ENCODE assay signal across 33 cellular contexts in genomic region chr4:37546586-37546985, GRCh38.
DNase-seq lines count a peak whose midpoint lies in the region; ATAC-seq and TF ChIP-seq lines count a peak whose summit lies in the region.
"Had no signal": no experiment of that assay in that cellular context is flagged by ENCODE, and none has a peak within 500 bp of the region (broad histone marks: within the 10 kb centered on the region; RNA-seq: fewer than 3 reads in every experiment).

No MANE protein-coding gene starts in this region.

- no peaks in the 10 kb centered on the region for H3K4me1 Mint-ChIP-seq in osteocyte (ENCODE audit: unreplicated experiment)
- H3K4me1 Mint-ChIP-seq: B cell; CD14-positive monocyte; CD4-positive, alpha-beta memory T cell; CD4-positive, CD25-positive, alpha-beta regulatory T cell; CD8-positive, alpha-beta memory T cell had no signal

- H2BK5ac ChIP-seq in neuronal stem cell (ENCODE audit: low read length): peak overlapping the region; percentile 24

- no peaks in the 10 kb centered on the region for H3K27me3 ChIP-seq in liver (ENCODE audit: control insufficient read depth in 4 of 4, insufficient read depth in 4 of 4, low read length in 3 of 4)
- H3K27me3 ChIP-seq in right lobe of liver: no peaks in the 10 kb centered on the region
- H3K27me3 ChIP-seq in neuronal stem cell (ENCODE audit: control insufficient read depth in 3 of 3, insufficient read depth in 3 of 3, low read depth in 1 of 3, low read length in 3 of 3): no peaks in the 10 kb centered on the region
- H3K27me3 ChIP-seq: BE2C; BLaER1; BLaER1 treated with 17β-estradiol and CSF1 and Interleukin-3, amounts not matched to agents 10 nM and 100 nM had no signal

- TF ChIP-seq CTCF in liver (IDR thresholded peaks at IDR 0.05; ENCODE audit: low read depth, low read length, missing input control) (no peak), right lobe of liver (IDR thresholded peaks at IDR 0.05) (no peak), osteocyte (IDR thresholded peaks at IDR 0.05) (no peak)

- H2AFZ ChIP-seq in neuronal stem cell (ENCODE audit: low read length): no peak overlapping the region

- H3K27me3 Mint-ChIP-seq in osteocyte (ENCODE audit: unreplicated experiment): no peaks in the 10 kb centered on the region
- H3K27me3 Mint-ChIP-seq: B cell; CD4-positive, alpha-beta T cell; CD8-positive, alpha-beta memory T cell had no signal

- H2BK120ac ChIP-seq in neuronal stem cell (ENCODE audit: low read depth, low read length): no peak overlapping the region

- no peak overlapping the region for H3K4me3 Mint-ChIP-seq in osteocyte (ENCODE audit: unreplicated experiment)
- H3K4me3 Mint-ChIP-seq: B cell; CD14-positive monocyte; CD4-positive, alpha-beta memory T cell; CD4-positive, alpha-beta T cell; CD4-positive, CD25-positive, alpha-beta regulatory T cell; CD8-positive, alpha-beta memory T cell; CD8-positive, alpha-beta T cell had no signal

- no peak overlapping the region for H3K4me2 ChIP-seq in neuronal stem cell (ENCODE audit: insufficient read depth, low read length, poor library complexity, severe bottlenecking)
- H3K4me2 ChIP-seq: A549; BLaER1; BLaER1 treated with 17β-estradiol and CSF1 and Interleukin-3, amounts not matched to agents 10 nM and 100 nM had no signal

- H4K8ac ChIP-seq in neuronal stem cell (ENCODE audit: low read depth, low read length): no peak overlapping the region

- H3K4me3 ChIP-seq in liver (ENCODE audit: low read depth in 1 of 3, low read length in 3 of 3): no peak overlapping the region
- H3K4me3 ChIP-seq in right lobe of liver: no peak overlapping the region
- H3K4me3 ChIP-seq in neuronal stem cell (ENCODE audit: low read length in 2 of 2): no peak overlapping the region
- H3K4me3 ChIP-seq: A549; BLaER1; BLaER1 treated with 17β-estradiol and CSF1 and Interleukin-3, amounts not matched to agents 10 nM and 100 nM had no signal

- H3K23ac ChIP-seq in neuronal stem cell (ENCODE audit: low read depth, low read length, poor library complexity): no peak overlapping the region

- H3K9me3 Mint-ChIP-seq in osteocyte (ENCODE audit: unreplicated experiment): peaks cover 13% of the 10 kb centered on the region

- no peak overlapping the region for H2BK12ac ChIP-seq in neuronal stem cell (ENCODE audit: low read length)

- H3K4ac ChIP-seq in neuronal stem cell (ENCODE audit: low read length): no peak overlapping the region

- no peak overlapping the region for H3K27ac Mint-ChIP-seq in osteocyte (ENCODE audit: unreplicated experiment)
- H3K27ac Mint-ChIP-seq: B cell; CD14-positive monocyte; CD4-positive, alpha-beta memory T cell; CD4-positive, alpha-beta T cell; CD4-positive, CD25-positive, alpha-beta regulatory T cell; CD8-positive, alpha-beta memory T cell; CD8-positive, alpha-beta T cell had no signal

- peaks cover 3 to 14% (median 9%) of the 10 kb centered on the region in 4 donors for H3K4me1 ChIP-seq in liver (ENCODE audit: control insufficient read depth in 4 of 4, insufficient read depth in 4 of 4, low read length in 3 of 4)
- H3K4me1 ChIP-seq in right lobe of liver: peaks cover 0 to 19% (median 0%) of the 10 kb centered on the region in 4 donors
- peaks cover 0 to 5% of the 10 kb centered on the region in 2 donors for H3K4me1 ChIP-seq in neuronal stem cell (ENCODE audit: control insufficient read depth in 2 of 2, insufficient read depth in 1 of 2, low read depth in 1 of 2, low read length in 2 of 2)
- H3K4me1 ChIP-seq: A549; BE2C; BLaER1; BLaER1 treated with 17β-estradiol and CSF1 and Interleukin-3, amounts not matched to agents 10 nM and 100 nM had no signal

- intact Hi-C loops in right lobe of liver (cut with DNase I): no loop called here

- TF ChIP-seq POLR2A in right lobe of liver (IDR thresholded peaks at IDR 0.05): no peak

- no peaks in the 10 kb centered on the region for H3K36me3 Mint-ChIP-seq in osteocyte (ENCODE audit: unreplicated experiment)
- H3K36me3 Mint-ChIP-seq: CD14-positive monocyte; CD4-positive, CD25-positive, alpha-beta regulatory T cell had no signal

- peak overlapping the region; percentile 38 for H3K14ac ChIP-seq in neuronal stem cell (ENCODE audit: low read length)

- H3K9ac ChIP-seq in liver (ENCODE audit: low read depth in 1 of 2, low read length in 2 of 2) (no peak overlapping the region), neuronal stem cell (ENCODE audit: low read depth, low read length, poor library complexity) (no peak overlapping the region)
- H3K9ac ChIP-seq: BLaER1; BLaER1 treated with 17β-estradiol and CSF1 and Interleukin-3, amounts not matched to agents 10 nM and 100 nM had no signal

- H2BK15ac ChIP-seq in neuronal stem cell (ENCODE audit: low read length): no peak overlapping the region

- H3K36me3 ChIP-seq in liver (ENCODE audit: control insufficient read depth in 4 of 4, insufficient read depth in 3 of 4, low read depth in 1 of 4, low read length in 3 of 4) (no peaks in the 10 kb centered on the region), right lobe of liver (no peaks in the 10 kb centered on the region), neuronal stem cell (replicated peaks in 1 of 2; ENCODE audit: control insufficient read depth in 2 of 2, insufficient read depth in 2 of 2, low read length in 2 of 2) (no peaks in the 10 kb centered on the region)
- H3K36me3 ChIP-seq: BE2C; BLaER1; BLaER1 treated with 17β-estradiol and CSF1 and Interleukin-3, amounts not matched to agents 10 nM and 100 nM had no signal

- no peaks in the 10 kb centered on the region for H3K9me3 ChIP-seq in liver (ENCODE audit: control insufficient read depth in 4 of 4, low read length in 3 of 4)
- H3K9me3 ChIP-seq in right lobe of liver: no peaks in the 10 kb centered on the region
- peaks cover 0 to 7% of the 10 kb centered on the region in 2 donors for H3K9me3 ChIP-seq in neuronal stem cell (replicated peaks in 1 of 2; ENCODE audit: control insufficient read depth in 2 of 2, insufficient read depth in 1 of 2, low read depth in 1 of 2, low read length in 2 of 2)
- H3K9me3 ChIP-seq: A549, BE2C had no signal

- H2AK5ac ChIP-seq in neuronal stem cell (ENCODE audit: low read depth, low read length): no peak overlapping the region

- peak overlapping the region; percentile 85 for H3K18ac ChIP-seq in neuronal stem cell (ENCODE audit: low read length)

- H4K91ac ChIP-seq in neuronal stem cell (ENCODE audit: low read depth, low read length, poor library complexity): no peak overlapping the region

- TF ChIP-seq RAD21 in liver (IDR thresholded peaks at IDR 0.05): no peak

- no peak for DNase-seq in right lobe of liver
- DNase-seq in neuronal stem cell (ENCODE audit: low spot score): no peak
- DNase-seq in osteocyte (ENCODE audit: extremely low spot score, unreplicated experiment): peak; percentile 63
- DNase-seq in RPMI8226: no peak
- DNase-seq: 8988T; ACHN; AML-193; BE2C; C1 segment of cervical spinal cord; Caco-2; Calu3; CD4-positive, alpha-beta memory T cell; CD4-positive, alpha-beta T cell; CD4-positive, CD25-positive, alpha-beta regulatory T cell; CD8-positive, alpha-beta memory T cell; CD8-positive, alpha-beta T cell; COR-L47; DMS 273 treated with DMSO at 0.1 percent for 48 hours; DMS153; DMS53; DMS79; DMS79 treated with DMSO at 0.1 percent for 48 hours; DND-41; EL had no signal

- 90% methylated on average over 12 of the region's 12 CpGs for WGBS in liver
- 87% methylated on average over 3 of the region's 12 CpGs for WGBS in right lobe of liver (ENCODE audit: insufficient coverage, low coverage, low lambda C conversion rate, missing lambda C conversion rate)
- WGBS in neuronal stem cell (ENCODE audit: extremely low coverage in 2 of 2, insufficient read length in 2 of 2, insufficient replicate concordance in 1 of 2), 2 donors: no CpG with 5 or more reads among the region's 12 CpGs

- ATAC-seq in right lobe of liver: no peak
- no peak for ATAC-seq in GM21515 (IDR thresholded peaks at IDR 0.05; ENCODE audit: unreplicated experiment)
- ATAC-seq: A549; CD8-positive, alpha-beta T cell had no signal

- H3K27ac ChIP-seq in liver (ENCODE audit: low read depth in 1 of 2, low read length in 2 of 2) (peak overlapping the region; percentile 17 to 42), right lobe of liver (no peak overlapping the region), neuronal stem cell (replicated peaks; ENCODE audit: low read length) (no peak overlapping the region)
- H3K27ac ChIP-seq: 22Rv1; A549; BLaER1; BLaER1 treated with 17β-estradiol and CSF1 and Interleukin-3, amounts not matched to agents 10 nM and 100 nM; C4-2B had no signal

- H3K79me1 ChIP-seq in neuronal stem cell (ENCODE audit: low read depth, low read length): no peaks in the 10 kb centered on the region

TF ChIP-seq in liver, 16 proteins besides CTCF, POLR2A, EP300 and RAD21:
- TF ChIP-seq SP1 (IDR thresholded peaks at IDR 0.05): no peak
- TF ChIP-seq YY1 (IDR thresholded peaks at IDR 0.05): no peak
- TF ChIP-seq HNF4G (IDR thresholded peaks at IDR 0.05): no peak
- TF ChIP-seq FOXA2 (IDR thresholded peaks at IDR 0.05): no peak
- TF ChIP-seq GABPA (IDR thresholded peaks at IDR 0.05 in 1 of 2, conservative IDR thresholded peaks at IDR 0.05 in 1 of 2): no peak
- no peak for TF ChIP-seq NR2F2 (IDR thresholded peaks at IDR 0.05)
- no peak for TF ChIP-seq ATF3 (IDR thresholded peaks at IDR 0.05)
- no peak for TF ChIP-seq JUND (IDR thresholded peaks at IDR 0.05)
- TF ChIP-seq EGR1 (IDR thresholded peaks at IDR 0.05; ENCODE audit: low read depth in 2 of 2): no peak
- TF ChIP-seq TAF1 (conservative IDR thresholded peaks at IDR 0.05): no peak
- no peak for TF ChIP-seq FOXA1 (IDR thresholded peaks at IDR 0.05)
- no peak for TF ChIP-seq MAX (IDR thresholded peaks at IDR 0.05)
- TF ChIP-seq RXRA (IDR thresholded peaks at IDR 0.05): no peak
TF ChIP-seq in liver: peak in this region for 0.

Comparison
In these comparisons a context has a peak if more than half of its experiments do, and no peak if none do; other contexts are left out.
1. H3K27ac ChIP-seq: peak in liver (2 of 2); none in right lobe of liver (0 of 3) and neuronal stem cell (single experiment).